8 cellular contexts compared by ENCODE assay signal in genomic region chr15:68930268-68931022, GRCh38. TPM values are rescaled to one million over a fixed set of nuclear protein-coding genes. Genes with fewer than 3 reads are reported as not detected.
DNase-seq lines count a peak whose midpoint lies in the region; ATAC-seq and TF ChIP-seq lines count a peak whose summit lies in the region.

SPESP1 (plus strand) TSS chr15:68930525; CDS start chr15:68930654, 129 bp downstream.

- peaks cover under 1% of the 10 kb centered on the region for H3K4me1 Mint-ChIP-seq in CD14-positive monocyte
- H3K4me1 Mint-ChIP-seq in activated CD4-positive, alpha-beta T cell treated with anti-CD3 and anti-CD28 coated beads for 36 hours, result no peaks in the 10 kb centered on the region
- H3K4me1 Mint-ChIP-seq in stimulated activated naive CD8-positive, alpha-beta T cell treated with anti-CD3 and anti-CD28 coated beads, Interleukin-15, amount 100 ng/mL, for 72 hours, result no peaks in the 10 kb centered on the region

- H3K9me3 ChIP-seq in A673 (ENCODE audit: low read depth, low read length, poor library complexity, severe bottlenecking), result no peaks in the 10 kb centered on the region
- no peaks in the 10 kb centered on the region for H3K9me3 ChIP-seq in PC-9 (ENCODE audit: insufficient read depth, low read depth)

- peaks cover 9 to 23% (median 15%) of the 10 kb centered on the region in 7 donors for H3K9me3 Mint-ChIP-seq in CD14-positive monocyte
- no peaks in the 10 kb centered on the region for H3K9me3 Mint-ChIP-seq in activated CD4-positive, alpha-beta T cell treated with anti-CD3 and anti-CD28 coated beads for 36 hours (ENCODE audit: low read depth)
- H3K9me3 Mint-ChIP-seq in stimulated activated naive CD8-positive, alpha-beta T cell treated with anti-CD3 and anti-CD28 coated beads, Interleukin-15, amount 100 ng/mL, for 72 hours, result no peaks in the 10 kb centered on the region

- H3K36me3 Mint-ChIP-seq in CD14-positive monocyte, result no peaks in the 10 kb centered on the region
- no peaks in the 10 kb centered on the region for H3K36me3 Mint-ChIP-seq in activated CD4-positive, alpha-beta T cell treated with anti-CD3 and anti-CD28 coated beads for 36 hours (ENCODE audit: low read depth)

- peak within 1 kb of the TSS; percentile 35 to 58 for H3K4me3 Mint-ChIP-seq in CD14-positive monocyte
- peak within 1 kb of the TSS; percentile 32 for H3K4me3 Mint-ChIP-seq in activated CD4-positive, alpha-beta T cell treated with anti-CD3 and anti-CD28 coated beads for 36 hours
- H3K4me3 Mint-ChIP-seq in stimulated activated naive CD8-positive, alpha-beta T cell treated with anti-CD3 and anti-CD28 coated beads, Interleukin-15, amount 100 ng/mL, for 72 hours, result peak within 1 kb of the TSS; percentile 44 to 65

- no peak within 1 kb of the TSS for H3K27ac ChIP-seq in dorsolateral prefrontal cortex
- H3K27ac ChIP-seq in A673 (ENCODE audit: low read depth, low read length, poor library complexity, severe bottlenecking), result no peak within 1 kb of the TSS
- H3K27ac ChIP-seq in PC-9, result no peak within 1 kb of the TSS

- intact Hi-C loops in CD14-positive monocyte (cut with micrococcal nuclease) (no loop called here), dorsolateral prefrontal cortex (cut with DNase I) (no loop called here), A673 (cut with micrococcal nuclease; ENCODE audit: unreplicated experiment) (no loop called here), PC-9 (cut with micrococcal nuclease; ENCODE audit: unreplicated experiment) (no loop called here)
- intact Hi-C loops in activated CD4-positive, alpha-beta T cell treated with anti-CD3 and anti-CD28 coated beads for 36 hours (cut with DNase I, micrococcal nuclease), result no loop called here

- peak within 1 kb of the TSS in 40 of 59 donors; percentile 2 to 64 (median 40) for H3K4me3 ChIP-seq in dorsolateral prefrontal cortex
- H3K4me3 ChIP-seq in A673 (ENCODE audit: low read depth, low read length, poor library complexity, severe bottlenecking), result no peak within 1 kb of the TSS
- H3K4me3 ChIP-seq in PC-9, result no peak within 1 kb of the TSS

- BruUV-seq in A673 (replicated peaks; lab: Mats Ljungman, UMichigan) (no TSS peak), PC-9 (replicated peaks; lab: Mats Ljungman, UMichigan) (no TSS peak)

- no peaks in the 10 kb centered on the region for H3K36me3 ChIP-seq in A673 (ENCODE audit: insufficient read depth, low read length, poor library complexity, severe bottlenecking)
- H3K36me3 ChIP-seq in PC-9 (ENCODE audit: low read depth), result no peaks in the 10 kb centered on the region

- H3F3A ChIP-seq in PC-9 (ENCODE audit: insufficient read depth, low read depth), result no peaks in the 10 kb centered on the region

- H3K4me2 ChIP-seq in PC-9, result no peak within 1 kb of the TSS

- no peaks in the 10 kb centered on the region for H4K20me1 ChIP-seq in PC-9 (ENCODE audit: insufficient read depth)

- H3K79me2 ChIP-seq in PC-9 (ENCODE audit: low read depth), result no peaks in the 10 kb centered on the region

- no peak within 1 kb of the TSS for H2AFZ ChIP-seq in PC-9

- CTCF ChIA-PET in activated CD4-positive, alpha-beta T cell treated with anti-CD3 and anti-CD28 coated beads for 36 hours (lab: Charles Lee), result no interaction called here
- CTCF ChIA-PET in A673 (lab: Charles Lee), result no interaction called here
- CTCF ChIA-PET in PC-9 (lab: Charles Lee), result no interaction called here

- H3K27ac Mint-ChIP-seq in CD14-positive monocyte, result peak within 1 kb of the TSS in 2 of 7 donors; percentile 40 to 74
- no peak within 1 kb of the TSS for H3K27ac Mint-ChIP-seq in activated CD4-positive, alpha-beta T cell treated with anti-CD3 and anti-CD28 coated beads for 36 hours
- H3K27ac Mint-ChIP-seq in stimulated activated naive CD8-positive, alpha-beta T cell treated with anti-CD3 and anti-CD28 coated beads, Interleukin-15, amount 100 ng/mL, for 72 hours, result peak within 1 kb of the TSS in 1 of 2 donors; percentile 59

- ATAC-seq in activated CD4-positive, alpha-beta T cell treated with anti-CD3 and anti-CD28 coated beads for 36 hours, result peak; percentile 78
- ATAC-seq in stimulated activated naive CD8-positive, alpha-beta T cell treated with anti-CD3 and anti-CD28 coated beads, Interleukin-15, amount 100 ng/mL, for 72 hours, result peak; percentile 82
- no peak for ATAC-seq in HG02852 (IDR thresholded peaks at IDR 0.05; ENCODE audit: unreplicated experiment)

- POLR2A ChIA-PET in activated CD4-positive, alpha-beta T cell treated with anti-CD3 and anti-CD28 coated beads for 36 hours (lab: Charles Lee), result no interaction called here
- POLR2A ChIA-PET in A673 (lab: Charles Lee; ENCODE audit: low non-redundant PET), result no interaction called here
- POLR2A ChIA-PET in PC-9 (lab: Charles Lee; ENCODE audit: unreplicated experiment), result no interaction called here

- no peaks in the 10 kb centered on the region for H3K27me3 ChIP-seq in dorsolateral prefrontal cortex
- H3K27me3 ChIP-seq in A673 (replicated peaks; ENCODE audit: insufficient read depth, low read depth, low read length, poor library complexity), result no peaks in the 10 kb centered on the region
- H3K27me3 ChIP-seq in PC-9 (ENCODE audit: insufficient read depth, low read depth), result no peaks in the 10 kb centered on the region

- peak; percentile 65 for DNase-seq in CD14-positive monocyte (ENCODE audit: low spot score)
- DNase-seq in activated CD4-positive, alpha-beta T cell treated with anti-CD3 and anti-CD28 coated beads for 36 hours, result peak; percentile 72
- peak in 4 of 10 donors; percentile 13 to 70 (median 30) for DNase-seq in dorsolateral prefrontal cortex
- peak; percentile 77 for DNase-seq in myocyte (ENCODE audit: low read depth)
- peak; percentile 24 to 52 for DNase-seq in stimulated activated naive CD8-positive, alpha-beta T cell treated with anti-CD3 and anti-CD28 coated beads, Interleukin-15, amount 100 ng/mL, for 72 hours
- no peak for DNase-seq in A673 (ENCODE audit: low spot score)
- DNase-seq in PC-9, result no peak

- H3K4me1 ChIP-seq in A673 (ENCODE audit: insufficient read depth, low read length, poor library complexity, severe bottlenecking) (no peaks in the 10 kb centered on the region), PC-9 (replicated peaks; ENCODE audit: insufficient read depth) (no peaks in the 10 kb centered on the region)

- no peaks in the 10 kb centered on the region for H3K9me2 ChIP-seq in PC-9 (ENCODE audit: insufficient read depth)

- no peaks in the 10 kb centered on the region for H3K27me3 Mint-ChIP-seq in CD14-positive monocyte (ENCODE audit: low read depth in 3 of 3)
- H3K27me3 Mint-ChIP-seq in activated CD4-positive, alpha-beta T cell treated with anti-CD3 and anti-CD28 coated beads for 36 hours, result peaks cover 8% of the 10 kb centered on the region
- peaks cover 10% of the 10 kb centered on the region for H3K27me3 Mint-ChIP-seq in stimulated activated naive CD8-positive, alpha-beta T cell treated with anti-CD3 and anti-CD28 coated beads, Interleukin-15, amount 100 ng/mL, for 72 hours

- TF ChIP-seq CTCF in CD14-positive monocyte (IDR thresholded peaks at IDR 0.05) (no peak), dorsolateral prefrontal cortex (IDR thresholded peaks at IDR 0.05 in 54 of 56, conservative IDR thresholded peaks at IDR 0.05 in 2 of 56; ENCODE audit: low read depth in 1 of 56, partially characterized antibody in 56 of 56) (no peak), A673 (conservative IDR thresholded peaks at IDR 0.05; ENCODE audit: low read depth, low read length) (no peak), PC-9 (conservative IDR thresholded peaks at IDR 0.05) (no peak)

RNA-seq across cellular contexts. Expression of gene SPESP1, which starts in this region (rescaled TPM):
- under 1 TPM; 0.47 to 0.86 TPM for polyA plus RNA-seq in CD14-positive monocyte
- total RNA-seq in activated CD4-positive, alpha-beta T cell treated with anti-CD3 and anti-CD28 coated beads for 36 hours, result 1 to 10 TPM; 1.0 to 1.3 TPM
- total RNA-seq in dorsolateral prefrontal cortex (1 to 10 TPM in 78 of 120 experiments, under 1 TPM in 29, not detected in 13; 0.29 to 7.0 (median 1.7) TPM), myocyte (9.4 and 13.8 TPM in 2 replicates), A673 (2021) (not detected in 2 replicates), PC-9 (2021) (not detected in 2 replicates)
- 4.2 TPM for polyA plus RNA-seq in myocyte (2012)

Comparison
In these comparisons a context has a peak if more than half of its experiments do, and no peak if none do; other contexts are left out.
1. Peak in DNase-seq in CD14-positive monocyte; RNA of the gene not detected or under 1 TPM.
2. DNase-seq: peak in activated CD4-positive, alpha-beta T cell treated with anti-CD3 and anti-CD28 coated beads for 36 hours (single experiment), myocyte (single experiment) and stimulated activated naive CD8-positive, alpha-beta T cell treated with anti-CD3 and anti-CD28 coated beads, Interleukin-15, amount 100 ng/mL, for 72 hours (2 of 2); none in A673 (single experiment) and PC-9 (0 of 2).
3. H3K4me3 ChIP-seq: peak in dorsolateral prefrontal cortex (40 of 59); none in A673 (single experiment) and PC-9 (single experiment).
4. Peak in every context shown above with its lines, with median percentiles within 50 percentile points of each other: H3K4me3 Mint-ChIP-seq.